26 cellular contexts compared by ENCODE assay signal in the genomic region with DNA sequence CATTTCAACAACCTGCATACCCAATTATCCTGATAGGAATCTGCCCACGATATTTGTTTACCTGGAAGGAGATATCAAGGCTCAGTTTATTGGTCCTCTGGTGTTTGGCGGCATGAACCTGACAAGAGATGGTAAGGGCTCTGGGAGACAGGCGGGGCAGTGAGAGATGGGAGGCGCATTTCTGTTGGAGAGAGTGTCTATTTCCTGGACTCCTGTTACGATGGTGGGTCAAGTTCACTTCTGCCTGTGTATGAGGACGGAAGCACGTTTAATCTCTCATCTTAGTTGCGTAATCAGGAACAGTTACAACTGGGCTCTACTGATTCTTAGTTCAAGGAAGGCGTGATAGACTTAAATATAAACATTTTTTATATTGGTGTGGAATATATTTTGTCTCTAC. TPM values are rescaled to one million over a fixed set of nuclear protein-coding genes. Genes with fewer than 3 reads are reported as not detected.
DNase-seq lines count a peak whose midpoint lies in the region; ATAC-seq, FAIRE-seq and TF ChIP-seq lines count a peak whose summit lies in the region.
"Had no signal": no experiment of that assay in that cellular context is flagged by ENCODE, and none has a peak within 500 bp of the region (broad histone marks: within the 10 kb centered on the region; RNA-seq: fewer than 3 reads in every experiment).

No MANE protein-coding gene starts in this region.

- H3K36me3 Mint-ChIP-seq in T-helper 17 cell (ENCODE audit: low read depth) = peaks cover 16% of the 10 kb centered on the region

- no peak overlapping the region for H3K4me2 ChIP-seq in A549

- CTCF ChIA-PET in A549 (lab: Yijun Ruan, JAX) = interaction anchor here (2.0 kb wide), 1 partner anchor 12 kb away, joined by 4 read pairs; no protein-coding TSS in a partner anchor

- no peaks in the 10 kb centered on the region for H3K4me1 ChIP-seq in A549
- H3K4me1 ChIP-seq: adrenal gland, vagina had no signal

- TF ChIP-seq RAD21 in A549 (conservative IDR thresholded peaks at IDR 0.05 in 1 of 2, IDR thresholded peaks at IDR 0.05 in 1 of 2) = no peak

- H3K9me3 ChIP-seq in A549 = no peaks in the 10 kb centered on the region
- H3K9me3 ChIP-seq in T-helper 17 cell (ENCODE audit: control insufficient read depth, low read length, poor library complexity, severe bottlenecking) = no peaks in the 10 kb centered on the region
- H3K9me3 ChIP-seq: adrenal gland, vagina had no signal

- no peaks in the 10 kb centered on the region for H3K27me3 Mint-ChIP-seq in T-helper 17 cell
- H3K27me3 Mint-ChIP-seq: CD4-positive, alpha-beta memory T cell had no signal

- FAIRE-seq in A549 (lab: Jason Lieb, UNC) = no peak
- FAIRE-seq: bronchial epithelial cell, frontal cortex, GM12892 had no signal

- no peak overlapping the region for H3K27ac ChIP-seq in A549
- H3K27ac ChIP-seq: adrenal gland, epithelial cell of prostate, vagina had no signal

- no peak overlapping the region for H3K4me3 ChIP-seq in A549
- H3K4me3 ChIP-seq: adrenal gland, vagina had no signal

- WGBS in A549 (ENCODE audit: missing lambda C conversion rate) = 89% methylated on average over 9 of the region's 9 CpGs

- no peak for DNase-seq in A549 (ENCODE audit: low read depth in 1 of 2, low spot score in 1 of 2)
- peak; percentile 30 for DNase-seq in HuH-7 (ENCODE audit: low spot score)
- no peak for DNase-seq in T-helper 17 cell
- DNase-seq in iris pigment epithelial cell (ENCODE audit: low read depth) = peak; percentile 79
- DNase-seq in NCI-H345 (lab: John Stamatoyannopoulos, UW) = no peak
- DNase-seq in stimulated activated CD4-positive, alpha-beta T cell treated with anti-CD3 and anti-CD28 coated beads, Interleukin-4, amount 100 ng/mL, for 1 hour = no peak
- DNase-seq in foreskin melanocyte = no peak
- DNase-seq: ACHN; activated CD4-positive, CD25-positive, alpha-beta regulatory T cell treated with anti-CD3 and anti-CD28 coated beads, Interleukin-2, amount 50 U/mL, for 72 hours; adrenal gland; CD4-positive, alpha-beta memory T cell; DMS53; HFFc6; NCI-H524 treated with DMSO at 0.1 percent for 48 hours; SHP77 treated with DMSO at 0.1 percent for 48 hours; stimulated activated CD4-positive, alpha-beta T cell treated with anti-CD3 and anti-CD28 coated beads, Interleukin-4, amount 100 ng/mL, for 4 hours; substantia nigra had no signal

- H3K4me3 Mint-ChIP-seq in T-helper 17 cell = no peak overlapping the region
- H3K4me3 Mint-ChIP-seq: CD4-positive, alpha-beta memory T cell; HFFc6; neural crest cell; T-helper 2 cell treated with Interferon-gamma antibody and Interleukin-4, amounts not matched to agents 5 μg/mL and 100 μg/mL, for 36 hours had no signal

- ATAC-seq in A549 (no peak), T-helper 17 cell (no peak), GM18502 (IDR thresholded peaks at IDR 0.05; ENCODE audit: poor library complexity, unreplicated experiment) (no peak)

- peak overlapping the region; percentile 53 for H3K27ac Mint-ChIP-seq in T-helper 17 cell
- H3K27ac Mint-ChIP-seq: activated T-helper 2 cell treated with anti-CD3 and anti-CD28 coated beads, Interferon-gamma antibody, Interleukin-2, Interleukin-4, amounts not matched to agents 10 μg/mL and 5 μg/mL and 100 μg/mL, durations not matched to agents 14 hours and 24 hours and 36 hours; HFFc6; T-helper 2 cell treated with Interferon-gamma antibody and Interleukin-4, amounts not matched to agents 5 μg/mL and 100 μg/mL, for 36 hours had no signal

- peaks cover 17% of the 10 kb centered on the region for H3K4me1 Mint-ChIP-seq in T-helper 17 cell
- H3K4me1 Mint-ChIP-seq: neural crest cell had no signal

- TF ChIP-seq POLR2A in A549 (IDR thresholded peaks at IDR 0.05; ENCODE audit: low read length) = no peak

- TF ChIP-seq EP300 in A549 (IDR thresholded peaks at IDR 0.05) = no peak

- no peak for TF ChIP-seq CTCF in A549 (IDR thresholded peaks at IDR 0.05)

- POLR2A ChIA-PET in A549 (lab: Yijun Ruan, JAX) = no interaction called here

TF ChIP-seq in A549, 52 proteins besides CTCF, POLR2A, EP300 and RAD21:
- TF ChIP-seq CEBPB (IDR thresholded peaks at IDR 0.05) = peak; percentile 20 to 63; a peak in 2 of 4 replicates
- no peak for TF ChIP-seq HOXB5 (CRISPR knock-in tag; IDR thresholded peaks at IDR 0.05)
- no peak for TF ChIP-seq MAZ (IDR thresholded peaks at IDR 0.05; ENCODE audit: borderline replicate concordance, low read depth, low read length)

RNA-seq across cellular contexts. Expression of gene PDCL3, which starts 8.9 kb away (rescaled TPM):
- polyA plus RNA-seq in A549 (2011; rRNA removed) (47.8 and 63.1 TPM in 2 replicates), A549 (2017; fragmentation: RNase III; extraction: RNeasy Plus Mini Kit Qiagen cat#74134 plus additional on column Dnase treatment) (64.1 to 72.9 TPM (median 68.2 TPM) in 3 replicates)
- polyA plus RNA-seq in A549 (2012; cell fraction: cytosol; rRNA removed) = 31.3 and 40.2 TPM in 2 replicates
- polyA plus RNA-seq in A549 (2012; cell fraction: nucleus; rRNA removed) = 7.2 and 10.7 TPM in 2 replicates
- 13.6 and 13.8 TPM in 2 replicates for polyA minus RNA-seq in A549 (2011; rRNA and poly(A)+ RNA removed)
- total RNA-seq in T-helper 17 cell = 10 to 100 TPM; 24.6 to 25.7 TPM

Comparison
In these comparisons a context has a peak if more than half of its experiments do, and no peak if none do; other contexts are left out.
1. DNase-seq: peak in HuH-7 (single experiment) and iris pigment epithelial cell (single experiment); none in A549 (0 of 2), T-helper 17 cell (0 of 3), NCI-H345 (single experiment), stimulated activated CD4-positive, alpha-beta T cell treated with anti-CD3 and anti-CD28 coated beads, Interleukin-4, amount 100 ng/mL, for 1 hour (single experiment) and foreskin melanocyte (single experiment).